Comparison of ENCODE assay signal across 8 cellular contexts in the genomic region with DNA sequence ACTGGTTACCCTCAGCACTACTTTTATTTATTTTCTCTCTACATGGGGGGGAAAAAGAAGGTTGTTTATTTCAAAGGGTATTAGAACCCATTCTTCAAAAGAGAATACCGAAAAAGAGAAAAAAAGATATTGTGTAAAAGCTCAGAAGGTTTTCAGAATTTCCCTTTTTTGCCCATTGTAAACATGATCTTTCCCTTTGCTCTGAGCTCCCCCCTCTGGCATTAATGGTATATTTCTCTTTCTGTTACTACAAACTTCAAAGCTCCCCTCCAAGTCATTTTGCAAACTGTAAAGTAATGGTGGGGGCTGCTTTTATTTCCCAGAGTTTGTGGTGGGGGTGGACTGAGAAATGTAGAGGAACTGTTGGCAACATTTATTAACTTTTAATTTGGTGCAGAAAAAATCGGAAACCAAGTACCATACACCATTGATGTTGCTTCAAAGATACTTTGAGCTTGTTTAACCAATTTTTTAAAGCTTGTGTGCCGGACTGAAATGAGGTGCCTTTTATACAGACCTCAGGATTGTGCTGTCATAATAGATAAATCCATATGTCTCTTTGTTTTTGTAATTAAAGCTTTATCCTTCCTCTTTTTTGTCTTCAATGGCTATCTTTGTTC.
DNase-seq lines count a peak whose midpoint lies in the region; ATAC-seq and TF ChIP-seq lines count a peak whose summit lies in the region.

No MANE protein-coding gene starts in this region.

- H3K4me1 ChIP-seq in smooth muscle cell (ENCODE audit: low read depth), result peaks cover 15% of the 10 kb centered on the region
- peaks cover 0 to 30% (median 0%) of the 10 kb centered on the region in 3 donors for H3K4me1 ChIP-seq in esophagus squamous epithelium

- no peak overlapping the region for H2AFZ ChIP-seq in smooth muscle cell (ENCODE audit: low read depth)

- DNase-seq in AG20443 (ENCODE audit: low spot score) (peak; percentile 48), OCI-M1 (lab: John Stamatoyannopoulos, UW) (peak; percentile 54), fibroblast of mammary gland (ENCODE audit: low read depth) (peak; percentile 47), smooth muscle cell (lab: John Stamatoyannopoulos, UW; ENCODE audit: unreplicated experiment) (no peak), esophagus squamous epithelium (lab: John Stamatoyannopoulos, UW) (no peak), NCI-H187 (lab: John Stamatoyannopoulos, UW) (no peak)
- DNase-seq in NK-92 treated with Interleukin-12 subunit alpha and Interleukin-12 subunit beta, amount 100 ng/mL, for 24 hours (lab: John Stamatoyannopoulos, UW), result no peak

- no peak for TF ChIP-seq POLR2A in esophagus squamous epithelium (IDR thresholded peaks at IDR 0.05)

- intact Hi-C loops in esophagus squamous epithelium (cut with DNase I), result no loop called here

- H3K27ac ChIP-seq in smooth muscle cell (ENCODE audit: low read depth), result no peak overlapping the region
- no peak overlapping the region for H3K27ac ChIP-seq in esophagus squamous epithelium

- H4K20me1 ChIP-seq in smooth muscle cell (ENCODE audit: low read depth), result peaks cover 25% of the 10 kb centered on the region

- no peaks in the 10 kb centered on the region for H3F3A ChIP-seq in smooth muscle cell (ENCODE audit: low read depth)

- no peaks in the 10 kb centered on the region for H3K27me3 ChIP-seq in smooth muscle cell (ENCODE audit: low read depth)
- no peaks in the 10 kb centered on the region for H3K27me3 ChIP-seq in esophagus squamous epithelium

- no peaks in the 10 kb centered on the region for H3K79me2 ChIP-seq in smooth muscle cell (ENCODE audit: low read depth)

- H3K9ac ChIP-seq in smooth muscle cell (ENCODE audit: low read depth), result no peak overlapping the region

- 57% methylated on average over 3 of the region's 3 CpGs for WGBS in smooth muscle cell (ENCODE audit: low lambda C conversion rate)
- WGBS in esophagus squamous epithelium, 2 donors, result 37 to 54% methylated on average over 3 of the region's 3 CpGs

- peak; percentile 54 for ATAC-seq in GM18868 (IDR thresholded peaks at IDR 0.05; ENCODE audit: unreplicated experiment)

- H3K4me3 ChIP-seq in fibroblast of mammary gland (ENCODE audit: control insufficient read depth, low read depth, low read length) (no peak overlapping the region), smooth muscle cell (no peak overlapping the region), esophagus squamous epithelium (no peak overlapping the region)

- H3K9me3 ChIP-seq in smooth muscle cell (replicated peaks; ENCODE audit: low read depth) (no peaks in the 10 kb centered on the region), esophagus squamous epithelium (no peaks in the 10 kb centered on the region)

- TF ChIP-seq CTCF in fibroblast of mammary gland (conservative IDR thresholded peaks at IDR 0.05; ENCODE audit: control insufficient read depth, insufficient read depth, low read depth, low read length), result peak; percentile 56
- TF ChIP-seq CTCF in smooth muscle cell (IDR thresholded peaks at IDR 0.05; ENCODE audit: borderline replicate concordance, insufficient read depth, poor library complexity, severe bottlenecking), result peak; percentile 38
- TF ChIP-seq CTCF in esophagus squamous epithelium (IDR thresholded peaks at IDR 0.05), result peak in 3 of 6 experiments; percentile 8 to 39 (median 23)

- no peak overlapping the region for H3K4me2 ChIP-seq in smooth muscle cell

- H3K36me3 ChIP-seq in smooth muscle cell (ENCODE audit: low read depth) (no peaks in the 10 kb centered on the region), esophagus squamous epithelium (no peaks in the 10 kb centered on the region)

Comparison
In these comparisons a context has a peak if more than half of its experiments do, and no peak if none do; other contexts are left out.
1. DNase-seq: peak in AG20443 (single experiment), OCI-M1 (single experiment) and fibroblast of mammary gland (single experiment); none in smooth muscle cell (single experiment), esophagus squamous epithelium (single experiment), NK-92 treated with Interleukin-12 subunit alpha and Interleukin-12 subunit beta, amount 100 ng/mL, for 24 hours (single experiment) and NCI-H187 (0 of 2).